In the genomic region with DNA sequence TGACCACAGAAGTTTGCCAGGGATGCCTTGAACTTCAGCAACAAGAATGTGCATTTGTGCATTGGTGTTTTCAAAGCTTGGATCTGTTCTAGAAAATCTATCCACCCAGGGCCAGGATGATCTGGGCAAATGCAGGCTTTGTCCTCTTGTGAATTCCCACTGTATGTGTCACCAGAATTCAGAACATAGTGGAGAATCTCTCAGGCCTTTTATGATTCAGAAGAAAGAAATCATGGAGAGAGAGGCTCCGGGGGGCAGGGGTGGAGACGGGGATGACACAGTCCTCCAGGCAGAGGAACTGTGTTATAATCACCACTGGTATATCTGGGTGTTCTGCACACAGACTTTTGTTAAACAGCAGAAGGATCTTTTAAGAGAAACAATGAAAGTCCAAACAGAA, we compare ENCODE assay signal across 16 cellular contexts.
DNase-seq lines count a peak whose midpoint lies in the region; ATAC-seq and TF ChIP-seq lines count a peak whose summit lies in the region.
"Had no signal": no experiment of that assay in that cellular context is flagged by ENCODE, and none has a peak within 500 bp of the region (broad histone marks: within the 10 kb centered on the region; RNA-seq: fewer than 3 reads in every experiment).

No MANE protein-coding gene starts in this region.

- H4K5ac ChIP-seq in IMR-90 (ENCODE audit: low read depth, low read length) = peak overlapping the region; percentile 29; the same call in 1 of the 2 replicates

- H2BK5ac ChIP-seq in IMR-90 (ENCODE audit: low read depth, low read length, poor library complexity, severe bottlenecking) (peak overlapping the region; percentile 88), mesenchymal stem cell (ENCODE audit: low read depth, low read length, poor library complexity, severe bottlenecking) (no peak overlapping the region)

- H2AFZ ChIP-seq in IMR-90 (replicated peaks; ENCODE audit: low read length, poor library complexity) (peak overlapping the region; percentile 83), mesenchymal stem cell (ENCODE audit: low read depth, low read length) (no peak overlapping the region)
- H2AFZ ChIP-seq: hepatocyte had no signal

- H4K8ac ChIP-seq in IMR-90 (ENCODE audit: low read depth in 2 of 2, low read length in 2 of 2) = peak overlapping the region in 1 of 2 experiments; percentile 69; a peak in 2 of 4 replicates
- H4K8ac ChIP-seq in mesenchymal stem cell (ENCODE audit: low read length) = no peak overlapping the region

- H3K27me3 Mint-ChIP-seq in chondrocyte (ENCODE audit: low read depth) (no peaks in the 10 kb centered on the region), T-cell (peaks cover 0 to 3% of the 10 kb centered on the region in 2 donors)
- H3K27me3 Mint-ChIP-seq in activated naive CD4-positive, alpha-beta T cell treated with anti-CD3 and anti-CD28 coated beads for 36 hours (ENCODE audit: low read depth) = no peaks in the 10 kb centered on the region

- POLR2A ChIA-PET in IMR-90 (lab: Charles Lee; ENCODE audit: unreplicated experiment) (no interaction called here), T-cell (lab: Charles Lee) (no interaction called here)

- H3K36me3 ChIP-seq in IMR-90 (ENCODE audit: control insufficient read depth, insufficient read depth, low read length) = no peaks in the 10 kb centered on the region
- H3K36me3 ChIP-seq in mesenchymal stem cell (ENCODE audit: control insufficient read depth in 1 of 2, insufficient read depth in 2 of 2, low read depth in 1 of 2, low read length in 2 of 2) = no peaks in the 10 kb centered on the region
- H3K36me3 ChIP-seq: lower lobe of right lung, prostate gland, vagina had no signal

- TF ChIP-seq CTCF in IMR-90 (conservative IDR thresholded peaks at IDR 0.05; ENCODE audit: low read depth, low read length) = no peak
- no peak for TF ChIP-seq CTCF in chondrocyte (IDR thresholded peaks at IDR 0.05)

- H3K36me3 Mint-ChIP-seq in chondrocyte (ENCODE audit: low read depth) (peaks cover 2% of the 10 kb centered on the region), T-cell (no peaks in the 10 kb centered on the region)
- no peaks in the 10 kb centered on the region for H3K36me3 Mint-ChIP-seq in activated naive CD4-positive, alpha-beta T cell treated with anti-CD3 and anti-CD28 coated beads for 36 hours (ENCODE audit: low read depth)
- H3K36me3 Mint-ChIP-seq: stimulated activated effector memory CD8-positive, alpha-beta T cell treated with anti-CD3 and anti-CD28 coated beads, Interleukin-12 subunit alpha, Interleukin-12 subunit beta, amount 100 ng/mL, for 72 hours had no signal

- peak overlapping the region in 1 of 2 experiments; percentile 10 for H2BK12ac ChIP-seq in mesenchymal stem cell (ENCODE audit: low read length in 2 of 2)

- no peak overlapping the region for H3K4me3 Mint-ChIP-seq in chondrocyte (ENCODE audit: unreplicated experiment)
- no peak overlapping the region for H3K4me3 Mint-ChIP-seq in activated naive CD4-positive, alpha-beta T cell treated with anti-CD3 and anti-CD28 coated beads for 36 hours
- no peak overlapping the region for H3K4me3 Mint-ChIP-seq in T-cell
- H3K4me3 Mint-ChIP-seq: stimulated activated effector memory CD8-positive, alpha-beta T cell treated with anti-CD3 and anti-CD28 coated beads, Interleukin-12 subunit alpha, Interleukin-12 subunit beta, amount 100 ng/mL, for 72 hours had no signal

- BruUV-seq in IMR-90 (replicated peaks; lab: Mats Ljungman, UMichigan) = no TSS peak

- H3K9ac ChIP-seq in IMR-90 (ENCODE audit: low read depth, low read length) = no peak overlapping the region
- no peak overlapping the region for H3K9ac ChIP-seq in mesenchymal stem cell (ENCODE audit: low read length)

- H3K27ac Mint-ChIP-seq in chondrocyte (ENCODE audit: unreplicated experiment) = peak overlapping the region; percentile 84
- no peak overlapping the region for H3K27ac Mint-ChIP-seq in activated naive CD4-positive, alpha-beta T cell treated with anti-CD3 and anti-CD28 coated beads for 36 hours
- no peak overlapping the region for H3K27ac Mint-ChIP-seq in T-cell
- H3K27ac Mint-ChIP-seq: stimulated activated effector memory CD8-positive, alpha-beta T cell treated with anti-CD3 and anti-CD28 coated beads, Interleukin-12 subunit alpha, Interleukin-12 subunit beta, amount 100 ng/mL, for 72 hours had no signal

- peaks cover 2% of the 10 kb centered on the region; the same call in 1 of the 2 replicates for H4K20me1 ChIP-seq in IMR-90 (ENCODE audit: insufficient read depth, low read length)

- peak; percentile 28; the same call in 1 of the 2 replicates for TF ChIP-seq RAD21 in IMR-90 (IDR thresholded peaks at IDR 0.05; ENCODE audit: low read length)

- in situ Hi-C loops in IMR-90 (cut with MboI; ENCODE audit: low sequenced_read_pairs) = no loop called here

- peak overlapping the region; percentile 43; the same call in 1 of the 3 replicates for H2BK15ac ChIP-seq in IMR-90 (ENCODE audit: low read depth, low read length)
- peak overlapping the region; percentile 7 for H2BK15ac ChIP-seq in mesenchymal stem cell (ENCODE audit: low read depth, poor library complexity, severe bottlenecking)

- CTCF ChIA-PET in IMR-90 (lab: Yijun Ruan, JAX) = no interaction called here
- CTCF ChIA-PET in activated naive CD4-positive, alpha-beta T cell treated with anti-CD3 and anti-CD28 coated beads for 36 hours (lab: Charles Lee) = no interaction called here
- CTCF ChIA-PET in T-cell (lab: Charles Lee) = no interaction called here

- H3K9me1 ChIP-seq in IMR-90 (ENCODE audit: insufficient read depth, low read length) = peaks cover 6% of the 10 kb centered on the region

- no peak overlapping the region for H3K56ac ChIP-seq in IMR-90 (ENCODE audit: extremely low read depth, insufficient read depth, low read length)

- H3K9me3 Mint-ChIP-seq in chondrocyte (ENCODE audit: low read depth) = peaks cover 14% of the 10 kb centered on the region
- peaks cover 8% of the 10 kb centered on the region for H3K9me3 Mint-ChIP-seq in activated naive CD4-positive, alpha-beta T cell treated with anti-CD3 and anti-CD28 coated beads for 36 hours
- H3K9me3 Mint-ChIP-seq in T-cell = peaks cover 0 to 15% (median 11%) of the 10 kb centered on the region in 3 donors
- H3K9me3 Mint-ChIP-seq: stimulated activated effector memory CD8-positive, alpha-beta T cell treated with anti-CD3 and anti-CD28 coated beads, Interleukin-12 subunit alpha, Interleukin-12 subunit beta, amount 100 ng/mL, for 72 hours had no signal

- dilution Hi-C loops in IMR-90 (cut with HindIII; ENCODE audit: low sequenced_read_pairs, unreplicated experiment) = no loop called here

- H3K4me1 Mint-ChIP-seq in chondrocyte (ENCODE audit: low read depth) = peaks cover 10% of the 10 kb centered on the region
- no peaks in the 10 kb centered on the region for H3K4me1 Mint-ChIP-seq in activated naive CD4-positive, alpha-beta T cell treated with anti-CD3 and anti-CD28 coated beads for 36 hours (ENCODE audit: low read depth)
- H3K4me1 Mint-ChIP-seq in T-cell = no peaks in the 10 kb centered on the region
- H3K4me1 Mint-ChIP-seq: stimulated activated effector memory CD8-positive, alpha-beta T cell treated with anti-CD3 and anti-CD28 coated beads, Interleukin-12 subunit alpha, Interleukin-12 subunit beta, amount 100 ng/mL, for 72 hours had no signal

- peak overlapping the region; percentile 59 for H4K91ac ChIP-seq in IMR-90 (ENCODE audit: insufficient read depth, low read depth, low read length)
- H4K91ac ChIP-seq in mesenchymal stem cell (ENCODE audit: low read length) = no peak overlapping the region

- TF ChIP-seq POLR2A in IMR-90 (IDR thresholded peaks at IDR 0.05; ENCODE audit: low read depth, low read length) = no peak

- H3K23ac ChIP-seq in IMR-90 (ENCODE audit: low read depth, low read length) (no peak overlapping the region), mesenchymal stem cell (ENCODE audit: low read length in 2 of 2) (no peak overlapping the region)

- H3K79me1 ChIP-seq in IMR-90 (ENCODE audit: low read depth in 1 of 2, low read length in 2 of 2) = peaks cover 0 to 4% of the 10 kb centered on the region in 2 experiments; a peak in 2 of 4 replicates
- H3K79me1 ChIP-seq in mesenchymal stem cell (replicated peaks; ENCODE audit: low read length, poor library complexity, severe bottlenecking) = peaks cover 2% of the 10 kb centered on the region

- H2BK120ac ChIP-seq in IMR-90 (ENCODE audit: low read depth, low read length) (peak overlapping the region; percentile 83), mesenchymal stem cell (ENCODE audit: low read depth, low read length) (no peak overlapping the region)

- H2AK5ac ChIP-seq in IMR-90 (ENCODE audit: low read depth, low read length) (peak overlapping the region; percentile 72), mesenchymal stem cell (ENCODE audit: low read length, severe bottlenecking) (no peak overlapping the region)

- WGBS in IMR-90 (ENCODE audit: extremely low coverage in 2 of 2, insufficient read length in 1 of 2), 2 experiments = 0% methylated on average over 2 of the region's 2 CpGs; no CpG with 5 or more reads in 1 of the 2 experiments
- WGBS in mesenchymal stem cell = 4% methylated on average over 2 of the region's 2 CpGs

- H3K18ac ChIP-seq in IMR-90 (ENCODE audit: low read depth, low read length) = 0 out of 2 replicates have a peak overlapping the region, but pooled peaks have one; percentile 20
- H3K18ac ChIP-seq in mesenchymal stem cell (ENCODE audit: low read depth in 1 of 2, low read length in 2 of 2) = no peak overlapping the region

- DNase-seq in AG08395 (ENCODE audit: low spot score) (peak; percentile 94), IMR-90 (peak; percentile 93), chondrocyte (ENCODE audit: low spot score) (no peak), mesenchymal stem cell (peak; percentile 85), substantia nigra (lab: John Stamatoyannopoulos, UW) (no peak), T-cell (no peak)
- no peak for DNase-seq in activated naive CD4-positive, alpha-beta T cell treated with anti-CD3 and anti-CD28 coated beads for 36 hours
- DNase-seq in stimulated activated CD4-positive, alpha-beta T cell treated with anti-CD3 and anti-CD28 coated beads, Interleukin-4, amount 100 ng/mL, for 4 hours = no peak
- DNase-seq: lower lobe of right lung; NCI-H2107; NK-92 treated with Interleukin-12 subunit alpha and Interleukin-12 subunit beta, amount 100 ng/mL, for 24 hours had no signal

- peak overlapping the region; percentile 67 for H3K4ac ChIP-seq in IMR-90 (ENCODE audit: low read depth, low read length)
- H3K4ac ChIP-seq in mesenchymal stem cell (ENCODE audit: low read depth in 1 of 2, low read length in 2 of 2) = no peak overlapping the region

- H3K27me3 ChIP-seq in IMR-90 (ENCODE audit: control insufficient read depth, insufficient read depth, low read length) (no peaks in the 10 kb centered on the region), mesenchymal stem cell (ENCODE audit: control insufficient read depth in 1 of 2, insufficient read depth in 1 of 2, low read length in 2 of 2) (no peaks in the 10 kb centered on the region)
- H3K27me3 ChIP-seq: hepatocyte, vagina had no signal

- ATAC-seq in IMR-90 (ENCODE audit: low read depth) = peak; percentile 96
- ATAC-seq in T-cell (replicated peaks in 1 of 4) = no peak
- ATAC-seq: lower lobe of right lung; stimulated activated effector memory CD8-positive, alpha-beta T cell treated with anti-CD3 and anti-CD28 coated beads, Interleukin-12 subunit alpha, Interleukin-12 subunit beta, amount 100 ng/mL, for 72 hours had no signal

- H2AK9ac ChIP-seq in IMR-90 (replicated peaks; ENCODE audit: low read depth, low read length, poor library complexity) = peak overlapping the region; percentile 42

- intact Hi-C loops in IMR-90 (cut with micrococcal nuclease) = loop anchor here (2.0 kb wide), 1 partner anchor 33 kb away; no protein-coding TSS in a partner anchor
- intact Hi-C loops in activated naive CD4-positive, alpha-beta T cell treated with anti-CD3 and anti-CD28 coated beads for 36 hours (cut with micrococcal nuclease) = no loop called here

- H3K4me1 ChIP-seq in IMR-90 (ENCODE audit: control insufficient read depth, insufficient read depth, low read length) (peaks cover 10% of the 10 kb centered on the region), mesenchymal stem cell (ENCODE audit: control insufficient read depth, insufficient read depth, low read depth, low read length) (peaks cover 29% of the 10 kb centered on the region)
- H3K4me1 ChIP-seq: lower lobe of right lung, prostate gland, vagina had no signal

- H3K9me3 ChIP-seq in IMR-90 (ENCODE audit: control insufficient read depth, insufficient read depth, low read length) = no peaks in the 10 kb centered on the region; the same call in 1 of the 2 replicates
- H3K9me3 ChIP-seq in mesenchymal stem cell (ENCODE audit: control insufficient read depth, low read length) = peaks cover 6% of the 10 kb centered on the region
- H3K9me3 ChIP-seq: lower lobe of right lung, prostate gland, vagina had no signal

- H3K14ac ChIP-seq in IMR-90 (replicated peaks; ENCODE audit: low read depth, low read length) (peak overlapping the region; percentile 47; the same call in 1 of the 2 replicates), mesenchymal stem cell (ENCODE audit: low read length in 2 of 2) (peak overlapping the region in 1 of 2 experiments; percentile 81)

- H3K4me2 ChIP-seq in IMR-90 (ENCODE audit: low read depth, low read length) = peak overlapping the region; percentile 21; the same call in 1 of the 2 replicates
- H3K4me2 ChIP-seq in mesenchymal stem cell (ENCODE audit: low read length, poor library complexity, severe bottlenecking) = no peak overlapping the region
- H3K4me2 ChIP-seq: hepatocyte had no signal

- no peak overlapping the region for H3K4me3 ChIP-seq in IMR-90 (ENCODE audit: insufficient read depth, low read depth, low read length)
- no peak overlapping the region for H3K4me3 ChIP-seq in mesenchymal stem cell (ENCODE audit: insufficient read depth in 1 of 2, low read depth in 1 of 2, low read length in 2 of 2)
- H3K4me3 ChIP-seq: hepatocyte, lower lobe of right lung, prostate gland, vagina had no signal

- H3K27ac ChIP-seq in IMR-90 (ENCODE audit: insufficient read depth, low read length) (peak overlapping the region; percentile 86), mesenchymal stem cell (ENCODE audit: low read length, poor library complexity, severe bottlenecking) (peak overlapping the region; percentile 72), substantia nigra (ENCODE audit: low read depth, low read length, poor library complexity, severe bottlenecking) (no peak overlapping the region)
- H3K27ac ChIP-seq: C4-2B, hepatocyte, lower lobe of right lung, prostate gland, vagina had no signal

- peak overlapping the region; percentile 67 for H2BK20ac ChIP-seq in IMR-90 (ENCODE audit: low read depth, low read length)

Comparison
In these comparisons a context has a peak if more than half of its experiments do, and no peak if none do; other contexts are left out.
1. DNase-seq: peak in AG08395 (single experiment), IMR-90 (single experiment) and mesenchymal stem cell (single experiment); none in chondrocyte (single experiment), activated naive CD4-positive, alpha-beta T cell treated with anti-CD3 and anti-CD28 coated beads for 36 hours (single experiment), substantia nigra (0 of 49), T-cell (0 of 34) and stimulated activated CD4-positive, alpha-beta T cell treated with anti-CD3 and anti-CD28 coated beads, Interleukin-4, amount 100 ng/mL, for 4 hours (0 of 2).